1 cellular context compared by ENCODE assay signal in the genomic region with DNA sequence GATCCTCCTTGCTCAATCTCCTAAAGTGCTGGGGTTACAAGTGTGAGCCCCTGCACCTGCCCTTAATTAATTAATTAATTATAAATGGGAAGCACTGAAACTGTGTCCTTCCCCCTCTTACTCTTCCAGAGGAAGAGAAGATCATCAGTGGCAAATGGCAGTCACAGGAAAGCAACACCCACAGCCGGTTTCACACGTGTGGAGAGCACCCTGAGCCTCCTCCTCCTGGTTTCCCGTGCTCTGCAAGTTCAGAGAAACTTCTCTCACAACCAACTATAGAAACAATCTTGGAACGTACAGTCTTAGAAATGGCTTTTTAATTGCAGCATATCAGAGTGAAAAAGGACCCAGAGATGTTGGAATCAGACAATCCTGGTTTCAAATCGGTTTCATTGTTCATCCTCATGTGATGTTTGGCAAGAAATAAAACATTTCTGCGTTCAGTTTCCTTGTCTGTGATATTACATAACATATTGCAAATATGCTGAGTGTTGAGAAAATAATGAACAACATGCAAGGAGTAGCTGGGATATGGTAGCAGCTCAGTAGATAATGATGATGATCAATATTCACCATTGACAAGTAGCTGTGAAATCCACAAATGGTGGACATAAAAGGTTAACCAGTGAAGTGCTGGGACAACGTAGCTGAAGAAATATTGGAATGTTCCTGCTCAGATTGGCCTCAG.
TF ChIP-seq lines count a peak whose summit lies in the region.

No MANE protein-coding gene starts in this region.

TF ChIP-seq in GM23338, 12 proteins besides CTCF, POLR2A, EP300 and RAD21 (continued from another document):
- TF ChIP-seq, protein P1, sequence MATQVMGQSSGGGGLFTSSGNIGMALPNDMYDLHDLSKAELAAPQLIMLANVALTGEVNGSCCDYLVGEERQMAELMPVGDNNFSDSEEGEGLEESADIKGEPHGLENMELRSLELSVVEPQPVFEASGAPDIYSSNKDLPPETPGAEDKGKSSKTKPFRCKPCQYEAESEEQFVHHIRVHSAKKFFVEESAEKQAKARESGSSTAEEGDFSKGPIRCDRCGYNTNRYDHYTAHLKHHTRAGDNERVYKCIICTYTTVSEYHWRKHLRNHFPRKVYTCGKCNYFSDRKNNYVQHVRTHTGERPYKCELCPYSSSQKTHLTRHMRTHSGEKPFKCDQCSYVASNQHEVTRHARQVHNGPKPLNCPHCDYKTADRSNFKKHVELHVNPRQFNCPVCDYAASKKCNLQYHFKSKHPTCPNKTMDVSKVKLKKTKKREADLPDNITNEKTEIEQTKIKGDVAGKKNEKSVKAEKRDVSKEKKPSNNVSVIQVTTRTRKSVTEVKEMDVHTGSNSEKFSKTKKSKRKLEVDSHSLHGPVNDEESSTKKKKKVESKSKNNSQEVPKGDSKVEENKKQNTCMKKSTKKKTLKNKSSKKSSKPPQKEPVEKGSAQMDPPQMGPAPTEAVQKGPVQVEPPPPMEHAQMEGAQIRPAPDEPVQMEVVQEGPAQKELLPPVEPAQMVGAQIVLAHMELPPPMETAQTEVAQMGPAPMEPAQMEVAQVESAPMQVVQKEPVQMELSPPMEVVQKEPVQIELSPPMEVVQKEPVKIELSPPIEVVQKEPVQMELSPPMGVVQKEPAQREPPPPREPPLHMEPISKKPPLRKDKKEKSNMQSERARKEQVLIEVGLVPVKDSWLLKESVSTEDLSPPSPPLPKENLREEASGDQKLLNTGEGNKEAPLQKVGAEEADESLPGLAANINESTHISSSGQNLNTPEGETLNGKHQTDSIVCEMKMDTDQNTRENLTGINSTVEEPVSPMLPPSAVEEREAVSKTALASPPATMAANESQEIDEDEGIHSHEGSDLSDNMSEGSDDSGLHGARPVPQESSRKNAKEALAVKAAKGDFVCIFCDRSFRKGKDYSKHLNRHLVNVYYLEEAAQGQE (IDR thresholded peaks at IDR 0.05; ENCODE audit: unreplicated experiment): no peak
